ENCODE assay signal across 8 cellular contexts in genomic region chr14:94129758-94130414, GRCh38. TPM values are rescaled to one million over a fixed set of nuclear protein-coding genes. Genes with fewer than 3 reads are reported as not detected.
DNase-seq lines count a peak whose midpoint lies in the region; ATAC-seq, FAIRE-seq and TF ChIP-seq lines count a peak whose summit lies in the region.

No MANE protein-coding gene starts in this region.

- peaks cover 0 to 1% (median 0%) of the 10 kb centered on the region in 9 donors for H3K9me3 Mint-ChIP-seq in naive thymus-derived CD8-positive, alpha-beta T cell

- FAIRE-seq in frontal cortex (lab: Jason Lieb, UNC) = no peak

- peaks cover 0 to 11% (median 0%) of the 10 kb centered on the region in 5 donors for H3K27me3 Mint-ChIP-seq in naive thymus-derived CD8-positive, alpha-beta T cell

- DNase-seq in activated T-cell treated with anti-CD3 and anti-CD28 coated beads for 1 hour (ENCODE audit: low read depth) (peak; percentile 11), NCI-H226 (peak; percentile 27), fibroblast of the aortic adventitia (ENCODE audit: low read depth) (peak; percentile 65), frontal cortex (ENCODE audit: low spot score in 2 of 2) (no peak)
- DNase-seq in activated T-cell treated with anti-CD3 and anti-CD28 coated beads, Interleukin-2, amount 50 U/mL, for 1 hour = no peak
- DNase-seq in activated T-cell treated with anti-CD3 and anti-CD28 coated beads, Interleukin-2, amount 50 U/mL, for 48 hours = peak; percentile 41 to 42
- DNase-seq in naive thymus-derived CD8-positive, alpha-beta T cell = peak in 3 of 10 donors; percentile 18 to 37 (median 27)

- ATAC-seq in naive thymus-derived CD8-positive, alpha-beta T cell = peak; percentile 34 to 40
- ATAC-seq in HG02798 (IDR thresholded peaks at IDR 0.05; ENCODE audit: poor library complexity, unreplicated experiment) = no peak

- peaks cover 19 to 23% (median 20%) of the 10 kb centered on the region in 4 donors for H3K4me1 Mint-ChIP-seq in naive thymus-derived CD8-positive, alpha-beta T cell

- H3K4me3 ChIP-seq in fibroblast of the aortic adventitia (ENCODE audit: low read depth, low read length) = peak overlapping the region; percentile 75

- POLR2A ChIA-PET in naive thymus-derived CD8-positive, alpha-beta T cell (lab: Charles Lee) = interaction anchor here (0.6 to 2.7 kb wide), 5 partner anchors 36 to 126 kb away, joined by 3 to 18 read pairs (median 3); partner anchors contain the start of genes DDX24 and IFI27L1

- peaks cover under 1 to 3% (median 2%) of the 10 kb centered on the region in 3 donors for H3K36me3 Mint-ChIP-seq in naive thymus-derived CD8-positive, alpha-beta T cell

- H3K27ac Mint-ChIP-seq in naive thymus-derived CD8-positive, alpha-beta T cell = peak overlapping the region; percentile 4 to 93 (median 75)

- no peak for TF ChIP-seq CTCF in fibroblast of the aortic adventitia (IDR thresholded peaks at IDR 0.05; ENCODE audit: insufficient read depth, low read length)

- H3K4me3 Mint-ChIP-seq in naive thymus-derived CD8-positive, alpha-beta T cell = peak overlapping the region; percentile 87 to 93 (median 90)

RNA-seq across cellular contexts. Expression of gene IFI27L2, which starts 0.5 kb away (rescaled TPM):
- total RNA-seq in fibroblast of the aortic adventitia (ENCODE audit: low replicate concordance) (107 and 247 TPM in 2 replicates), frontal cortex (17.9 TPM)
- 10 to 100 TPM; 27.5 to 29.5 TPM for total RNA-seq in naive thymus-derived CD8-positive, alpha-beta T cell
- polyA plus RNA-seq in naive thymus-derived CD8-positive, alpha-beta T cell = 10 to 100 TPM; 59.3 to 86.5 (median 64.2) TPM

RNA-seq across cellular contexts. Expression of gene IFI27, which starts 19.4 kb away (rescaled TPM):
- total RNA-seq in fibroblast of the aortic adventitia (ENCODE audit: low replicate concordance) (20.2 and 78.2 TPM in 2 replicates), frontal cortex (9.0 TPM)
- total RNA-seq in naive thymus-derived CD8-positive, alpha-beta T cell = 1 to 10 TPM in 1 of 2 experiments, not detected in 1; 1.8 TPM
- polyA plus RNA-seq in naive thymus-derived CD8-positive, alpha-beta T cell = not detected

RNA-seq across cellular contexts. Expression of gene PPP4R4, which starts 44.2 kb away (rescaled TPM):
- 0.98 and 7.0 TPM in 2 replicates for total RNA-seq in fibroblast of the aortic adventitia (ENCODE audit: low replicate concordance)
- 1 to 10 TPM in 1 of 2 experiments, under 1 TPM in 1; 0.52 to 1.5 TPM for total RNA-seq in naive thymus-derived CD8-positive, alpha-beta T cell
- polyA plus RNA-seq in naive thymus-derived CD8-positive, alpha-beta T cell = under 1 TPM in 2 of 3 donors, not detected in 1; 0.07 to 0.16 TPM
- total RNA-seq in frontal cortex = 1.6 TPM

RNA-seq across cellular contexts. Expression of gene IFI27L1, which starts 48.8 kb away (rescaled TPM):
- total RNA-seq in fibroblast of the aortic adventitia (ENCODE audit: low replicate concordance) = 8.9 and 12.2 TPM in 2 replicates
- total RNA-seq in naive thymus-derived CD8-positive, alpha-beta T cell = 1 to 10 TPM; 6.9 to 8.4 TPM
- 1 to 10 TPM; 4.3 to 7.9 (median 6.6) TPM for polyA plus RNA-seq in naive thymus-derived CD8-positive, alpha-beta T cell
- 7.3 TPM for total RNA-seq in frontal cortex

RNA-seq across cellular contexts. Expression of gene DDX24, which starts 48.9 kb away (rescaled TPM):
- total RNA-seq in fibroblast of the aortic adventitia (ENCODE audit: low replicate concordance) (130 and 446 TPM in 2 replicates), frontal cortex (112 TPM)
- total RNA-seq in naive thymus-derived CD8-positive, alpha-beta T cell = 100 to 1,000 TPM; 315 to 319 TPM
- 100 to 1,000 TPM; 185 to 274 (median 244) TPM for polyA plus RNA-seq in naive thymus-derived CD8-positive, alpha-beta T cell

Comparison
In these comparisons a context has a peak if more than half of its experiments do, and no peak if none do; other contexts are left out.
1. DNase-seq: peak in activated T-cell treated with anti-CD3 and anti-CD28 coated beads for 1 hour (single experiment), NCI-H226 (single experiment), activated T-cell treated with anti-CD3 and anti-CD28 coated beads, Interleukin-2, amount 50 U/mL, for 48 hours (2 of 2) and fibroblast of the aortic adventitia (single experiment); none in activated T-cell treated with anti-CD3 and anti-CD28 coated beads, Interleukin-2, amount 50 U/mL, for 1 hour (single experiment) and frontal cortex (0 of 2).